In genomic region chr11:67056640-67057409, GRCh38 we compare ENCODE assay signal across 9 cellular contexts. TPM values are rescaled to one million over a fixed set of nuclear protein-coding genes. Genes with fewer than 3 reads are reported as not detected.
DNase-seq lines count a peak whose midpoint lies in the region; ATAC-seq, FAIRE-seq and TF ChIP-seq lines count a peak whose summit lies in the region.
"Had no signal": no experiment of that assay in that cellular context is flagged by ENCODE, and none has a peak within 500 bp of the region (broad histone marks: within the 10 kb centered on the region; RNA-seq: fewer than 3 reads in every experiment).

Gene RHOD, plus strand, starts transcription at chr11:67056847. Its CDS starts 56 bp downstream, at chr11:67056903.

- peaks cover 7 to 12% (median 9%) of the 10 kb centered on the region in 3 donors for H3K4me1 Mint-ChIP-seq in CD8-positive, alpha-beta memory T cell
- H3K4me1 Mint-ChIP-seq in central memory CD8-positive, alpha-beta T cell = peaks cover 8% of the 10 kb centered on the region

- no peak within 1 kb of the TSS for H2AFZ ChIP-seq in HepG2 (ENCODE audit: low read length)

- H3K4me1 ChIP-seq in CD8-positive, alpha-beta memory T cell (ENCODE audit: insufficient read depth, low read length) = peaks cover 4% of the 10 kb centered on the region
- peaks cover 63% of the 10 kb centered on the region for H3K4me1 ChIP-seq in HepG2 (ENCODE audit: insufficient read depth, low read length)
- H3K4me1 ChIP-seq in stomach smooth muscle (ENCODE audit: control insufficient read depth, insufficient read depth, low read length) = peaks cover 20% of the 10 kb centered on the region

- no peaks in the 10 kb centered on the region for H3K36me3 Mint-ChIP-seq in CD8-positive, alpha-beta memory T cell
- peaks cover 3% of the 10 kb centered on the region for H3K36me3 Mint-ChIP-seq in central memory CD8-positive, alpha-beta T cell (ENCODE audit: insufficient read depth)

- no TSS peak for BruUV-seq in HepG2 (replicated peaks; lab: Mats Ljungman, UMichigan)

- H3K4me2 ChIP-seq in HepG2 (ENCODE audit: low read depth, low read length) = peak within 1 kb of the TSS; percentile 92

- peak within 1 kb of the TSS; percentile 42 to 68 (median 66) for H3K4me3 Mint-ChIP-seq in CD8-positive, alpha-beta memory T cell
- H3K4me3 Mint-ChIP-seq in central memory CD8-positive, alpha-beta T cell = peak within 1 kb of the TSS; percentile 25

- in situ Hi-C loops in HepG2 (cut with HindIII; ENCODE audit: extremely low pct_ligation_motif_present, low pct_unique_long_range_greater_than_20kb) = no loop called here

- intact Hi-C loops in HepG2 (cut with micrococcal nuclease; ENCODE audit: unreplicated experiment) = no loop called here

- H3K36me3 ChIP-seq in CD8-positive, alpha-beta memory T cell (ENCODE audit: insufficient read depth, low read length) = no peaks in the 10 kb centered on the region
- H3K36me3 ChIP-seq in HepG2 (replicated peaks in 1 of 2; ENCODE audit: control insufficient read depth in 1 of 2, insufficient read depth in 2 of 2, low read length in 2 of 2) (no peaks in the 10 kb centered on the region), stomach smooth muscle (ENCODE audit: control insufficient read depth in 2 of 2, insufficient read depth in 2 of 2, low read length in 2 of 2) (no peaks in the 10 kb centered on the region)

- peaks cover 5 to 8% of the 10 kb centered on the region in 2 donors for H3K27me3 Mint-ChIP-seq in CD8-positive, alpha-beta memory T cell
- H3K27me3 Mint-ChIP-seq in central memory CD8-positive, alpha-beta T cell = no peaks in the 10 kb centered on the region

- WGBS in HepG2 (ENCODE audit: low lambda C conversion rate) = 20% methylated on average over 1 of the region's 69 CpGs

- H3K9me3 ChIP-seq in CD8-positive, alpha-beta memory T cell (ENCODE audit: low read length) = no peaks in the 10 kb centered on the region
- H3K9me3 ChIP-seq in HepG2 (ENCODE audit: low read length) = no peaks in the 10 kb centered on the region
- H3K9me3 ChIP-seq in stomach smooth muscle (ENCODE audit: control insufficient read depth in 2 of 2, low read length in 2 of 2) = no peaks in the 10 kb centered on the region

- H3K27ac Mint-ChIP-seq in CD8-positive, alpha-beta memory T cell = peak within 1 kb of the TSS in 2 of 8 donors; percentile 42 to 52
- H3K27ac Mint-ChIP-seq in central memory CD8-positive, alpha-beta T cell (ENCODE audit: low read depth) = no peak within 1 kb of the TSS

- TF ChIP-seq EP300 in HepG2 (IDR thresholded peaks at IDR 0.05; ENCODE audit: low read depth in 2 of 2, low read length in 2 of 2) (no peak), HepG2 (CRISPR knock-in tag; IDR thresholded peaks at IDR 0.05; ENCODE audit: borderline replicate concordance) (no peak)

- no peak for TF ChIP-seq RAD21 in HepG2 (CRISPR knock-in tag; IDR thresholded peaks at IDR 0.05)

- H3K9ac ChIP-seq in HepG2 (ENCODE audit: insufficient read depth, low read depth, low read length) = peak within 1 kb of the TSS; percentile 63
- peak within 1 kb of the TSS; percentile 71 to 74 for H3K9ac ChIP-seq in stomach smooth muscle (ENCODE audit: low read length in 2 of 2)

- CTCF ChIA-PET in CD8-positive, alpha-beta memory T cell (lab: Charles Lee) = no interaction called here
- CTCF ChIA-PET in RWPE1 (lab: Yijun Ruan, JAX) = interaction anchor here (0.6 to 0.9 kb wide), 3 partner anchors 39 to 207 kb away, joined by 3 read pairs; no protein-coding TSS in a partner anchor
- CTCF ChIA-PET in HepG2 (lab: Yijun Ruan, JAX; ENCODE audit: low intra/inter-chr PET ratio, low total read pairs) = no interaction called here

- H4K20me1 ChIP-seq in HepG2 (ENCODE audit: insufficient read depth, low read length) = no peaks in the 10 kb centered on the region

- POLR2A ChIA-PET in CD8-positive, alpha-beta memory T cell (lab: Charles Lee) = interaction anchor here (0.6 kb wide), 1 partner anchor 538 kb away, joined by 3 read pairs; no protein-coding TSS in a partner anchor
- POLR2A ChIA-PET in RWPE1 (lab: Yijun Ruan, JAX; ENCODE audit: low non-redundant PET) (no interaction called here), HepG2 (lab: Yijun Ruan, JAX) (no interaction called here)

- H3K9me3 Mint-ChIP-seq in CD8-positive, alpha-beta memory T cell = no peaks in the 10 kb centered on the region
- no peaks in the 10 kb centered on the region for H3K9me3 Mint-ChIP-seq in central memory CD8-positive, alpha-beta T cell

- no peak for TF ChIP-seq POLR2A in HepG2 (IDR thresholded peaks at IDR 0.05; ENCODE audit: insufficient read depth in 1 of 2, low read depth in 2 of 2, low read length in 2 of 2)

- TF ChIP-seq CTCF in RWPE1 (conservative IDR thresholded peaks at IDR 0.05; ENCODE audit: low read depth) (no peak), HepG2 (CRISPR knock-in tag; IDR thresholded peaks at IDR 0.05) (no peak; the same call in 1 of the 2 replicates)

- no peak within 1 kb of the TSS for H3K27ac ChIP-seq in CD8-positive, alpha-beta memory T cell (ENCODE audit: low read depth, low read length)
- H3K27ac ChIP-seq in RWPE1 = peak within 1 kb of the TSS; percentile 100
- H3K27ac ChIP-seq in HepG2 (ENCODE audit: extremely low read length, insufficient read depth, low read length) = no peak within 1 kb of the TSS
- peak within 1 kb of the TSS; percentile 46 for H3K27ac ChIP-seq in stomach smooth muscle (ENCODE audit: low read length)

- no peak for FAIRE-seq in HepG2 (lab: Jason Lieb, UNC)
- FAIRE-seq: islet of Langerhans had no signal

- peak; percentile 52 for ATAC-seq in central memory CD8-positive, alpha-beta T cell (replicated peaks; ENCODE audit: extremely low read depth, poor library complexity, severe bottlenecking)
- ATAC-seq in HepG2 (peak; percentile 70), GM21825 (IDR thresholded peaks at IDR 0.05; ENCODE audit: unreplicated experiment) (no peak), GM19351 (IDR thresholded peaks at IDR 0.05; ENCODE audit: unreplicated experiment) (no peak), GM21723 (IDR thresholded peaks at IDR 0.05; ENCODE audit: unreplicated experiment) (no peak)

- no peaks in the 10 kb centered on the region for H3K79me2 ChIP-seq in HepG2 (ENCODE audit: insufficient read depth, low read length)

- H3K27me3 ChIP-seq in CD8-positive, alpha-beta memory T cell (ENCODE audit: insufficient read depth, low read length, poor library complexity, severe bottlenecking) = no peaks in the 10 kb centered on the region
- peaks cover 1 to 23% of the 10 kb centered on the region in 2 experiments; a peak in 1 of 5 replicates for H3K27me3 ChIP-seq in HepG2 (ENCODE audit: control insufficient read depth in 1 of 2, insufficient read depth in 2 of 2, low read length in 2 of 2)
- no peaks in the 10 kb centered on the region for H3K27me3 ChIP-seq in stomach smooth muscle (ENCODE audit: control insufficient read depth in 1 of 2, insufficient read depth in 2 of 2, low read length in 2 of 2)

- peak in 2 of 5 donors; percentile 12 to 18 for DNase-seq in CD8-positive, alpha-beta memory T cell
- DNase-seq in RWPE1 (ENCODE audit: low spot score) (peak; percentile 67), HepG2 (ENCODE audit: low spot score) (no peak)
- DNase-seq in central memory CD8-positive, alpha-beta T cell (ENCODE audit: low spot score in 2 of 2) = no peak

- peak within 1 kb of the TSS; percentile 14 for H3K4me3 ChIP-seq in CD8-positive, alpha-beta memory T cell (ENCODE audit: low read length)
- peak within 1 kb of the TSS; percentile 59 to 78 (median 64) for H3K4me3 ChIP-seq in HepG2 (replicated peaks in 1 of 3; ENCODE audit: insufficient read depth in 1 of 3, low read depth in 2 of 3, low read length in 3 of 3)
- peak within 1 kb of the TSS; percentile 70 to 81 for H3K4me3 ChIP-seq in stomach smooth muscle (ENCODE audit: low read length in 2 of 2)

TF ChIP-seq in HepG2, 621 proteins besides CTCF, POLR2A, EP300 and RAD21 (continues in another document):
- TF ChIP-seq HIVEP1 (CRISPR knock-in tag; IDR thresholded peaks at IDR 0.05) (no peak), GPN1 (CRISPR knock-in tag; IDR thresholded peaks at IDR 0.05; ENCODE audit: borderline replicate concordance) (no peak), PHF21A (CRISPR knock-in tag; IDR thresholded peaks at IDR 0.05) (peak; percentile 50; the same call in 1 of the 2 replicates), GABPB1 (CRISPR knock-in tag; IDR thresholded peaks at IDR 0.05) (peak; percentile 60), MYPOP (CRISPR knock-in tag; IDR thresholded peaks at IDR 0.05) (0 out of 2 replicates have a peak, but pooled peaks have one; percentile 39)

RNA-seq across cellular contexts. Expression of gene RHOD, which starts in this region (rescaled TPM):
- 1 to 10 TPM; 1.7 to 1.9 TPM for total RNA-seq in CD8-positive, alpha-beta memory T cell
- 1.1 TPM for polyA plus RNA-seq in CD8-positive, alpha-beta memory T cell
- total RNA-seq in HepG2 (2016; rRNA removed; fragmentation: Illumina TruSeq; extraction: Trizol) = 0.27 and 0.29 TPM in 2 replicates
- total RNA-seq in HepG2 (2016; cell fraction: cytosol; rRNA removed; fragmentation: Illumina TruSeq; extraction: Trizol; ENCODE audit: low read depth) = 0.88 and 0.91 TPM in 2 replicates
- 0.32 and 0.33 TPM in 2 replicates for total RNA-seq in HepG2 (2016; cell fraction: insoluble cytoplasmic fraction; rRNA removed; fragmentation: Illumina TruSeq; extraction: Trizol)
- 0.76 and 0.93 TPM in 2 replicates for total RNA-seq in HepG2 (2016; cell fraction: membrane; rRNA removed; fragmentation: Illumina TruSeq; extraction: Trizol)
- total RNA-seq in HepG2 (2016; cell fraction: nucleus; rRNA removed; fragmentation: Illumina TruSeq; extraction: Trizol) = 0.34 TPM in 1 of 2 replicates, not detected in the other
- 0.98 and 1.7 TPM in 2 replicates for polyA plus RNA-seq in HepG2 (2011; rRNA removed)
- polyA plus RNA-seq in HepG2 (2011; cell fraction: cytosol; rRNA removed) = 2.1 and 3.1 TPM in 2 replicates
- polyA plus RNA-seq in HepG2 (2011; cell fraction: nucleus; rRNA removed) = 0.66 and 1.1 TPM in 2 replicates
- 0.47 and 1.2 TPM in 2 replicates for polyA plus RNA-seq in HepG2 (2012)
- 1.6 and 1.9 TPM in 2 replicates for polyA plus RNA-seq in HepG2 (2016; cell fraction: cytosol; fragmentation: Illumina TruSeq; extraction: Trizol; ENCODE audit: low read depth)
- polyA plus RNA-seq in HepG2 (2016; cell fraction: insoluble cytoplasmic fraction; fragmentation: Illumina TruSeq; extraction: Trizol; ENCODE audit: low read depth) = 0.78 and 0.84 TPM in 2 replicates
- polyA plus RNA-seq in HepG2 (2016; cell fraction: membrane; fragmentation: Illumina TruSeq; extraction: Trizol; ENCODE audit: low read depth) = 1.1 and 1.4 TPM in 2 replicates
- 0.71 TPM in 1 of 2 replicates, not detected in the other for polyA plus RNA-seq in HepG2 (2016; cell fraction: nucleus; fragmentation: Illumina TruSeq; extraction: Trizol; ENCODE audit: insufficient read depth, low read depth)
- polyA minus RNA-seq in HepG2 (2011; rRNA and poly(A)+ RNA removed; ENCODE audit: low replicate concordance) = 2.0 and 37.6 TPM in 2 replicates
- 1.7 and 2.0 TPM in 2 replicates for polyA minus RNA-seq in HepG2 (2011; cell fraction: cytosol; rRNA and poly(A)+ RNA removed)
- 0.90 TPM in 1 of 2 replicates, not detected in the other for polyA minus RNA-seq in HepG2 (2011; cell fraction: nucleus; rRNA and poly(A)+ RNA removed)

Comparison
In these comparisons a context has a peak if more than half of its experiments do, and no peak if none do; other contexts are left out.
1. H3K27ac ChIP-seq: peak in RWPE1 (single experiment) and stomach smooth muscle (single experiment); none in CD8-positive, alpha-beta memory T cell (single experiment) and HepG2 (single experiment).
2. H3K4me3 ChIP-seq: peak in every context shown above with its lines; median percentile 76 in stomach smooth muscle; 64 in HepG2; 14 in CD8-positive, alpha-beta memory T cell.
3. ATAC-seq: peak in central memory CD8-positive, alpha-beta T cell (single experiment) and HepG2 (single experiment); none in GM21825 (single experiment), GM19351 (single experiment) and GM21723 (single experiment).